ENCODE assay signal across 8 cellular contexts in genomic region chr19:29694669-29695627, GRCh38. TPM values are rescaled to one million over a fixed set of nuclear protein-coding genes. Genes with fewer than 3 reads are reported as not detected.
DNase-seq lines count a peak whose midpoint lies in the region; ATAC-seq and TF ChIP-seq lines count a peak whose summit lies in the region.

No MANE protein-coding gene starts in this region.

- H4K8ac ChIP-seq in trophoblast cell (ENCODE audit: low read depth, low read length) = no peak overlapping the region

- H3K9me3 ChIP-seq in SK-N-SH (no peaks in the 10 kb centered on the region), trophoblast cell (ENCODE audit: insufficient read depth, low read depth, low read length) (peaks cover 10% of the 10 kb centered on the region)

- no peaks in the 10 kb centered on the region for H3K79me2 ChIP-seq in SK-N-SH (ENCODE audit: insufficient read depth)
- no peaks in the 10 kb centered on the region for H3K79me2 ChIP-seq in trophoblast cell (ENCODE audit: control insufficient read depth, insufficient read depth, low read length, poor library complexity)

- POLR2A ChIA-PET in SK-N-SH (lab: Yijun Ruan, JAX) = interaction anchor here (1.1 to 1.7 kb wide), 3 partner anchors 16 to 33 kb away, joined by 3 to 15 read pairs (median 3); partner anchors contain the start of gene C19orf12

- no peak overlapping the region for H2BK5ac ChIP-seq in trophoblast cell (ENCODE audit: low read depth, low read length, poor library complexity)

- peaks cover 0 to 7% of the 10 kb centered on the region in 2 experiments; a peak in 1 of 4 replicates for H3K4me1 ChIP-seq in SK-N-SH (ENCODE audit: control insufficient read depth in 1 of 2, insufficient read depth in 2 of 2, low read depth in 1 of 2, low read length in 1 of 2)
- H3K4me1 ChIP-seq in trophoblast cell (ENCODE audit: control insufficient read depth in 1 of 2, insufficient read depth in 2 of 2, low read length in 2 of 2) = no peaks in the 10 kb centered on the region

- intact Hi-C loops in Calu3 (cut with micrococcal nuclease; ENCODE audit: unreplicated experiment) = loop anchor here (1.0 kb wide), 1 partner anchor 21 kb away; no protein-coding TSS in a partner anchor

- H2AFZ ChIP-seq in SK-N-SH (ENCODE audit: low read depth) = no peak overlapping the region
- no peak overlapping the region for H2AFZ ChIP-seq in trophoblast cell (ENCODE audit: insufficient read depth, low read length, poor library complexity)

- no peak overlapping the region for H3K23ac ChIP-seq in trophoblast cell (ENCODE audit: low read length)

- CTCF ChIA-PET in Calu3 (lab: Charles Lee) (no interaction called here), SK-N-SH (lab: Yijun Ruan, JAX) (interaction anchor here (0.6 to 3.1 kb wide), 31 partner anchors 9 to 272 kb away, joined by 3 to 104 read pairs (median 5); partner anchors contain the start of genes C19orf12 and PLEKHF1)
- CTCF ChIA-PET in activated naive CD4-positive, alpha-beta T cell treated with anti-CD3 and anti-CD28 coated beads, Interleukin-2, amount 10 ng/mL, durations not matched to agents 7 days and 5 days (lab: Charles Lee) = interaction anchor here (0.8 to 7.9 kb wide), 16 partner anchors 9 to 101 kb away, joined by 3 to 147 read pairs (median 4); partner anchors contain the start of genes C19orf12 and POP4

- peak in 1 of 2 experiments; percentile 7; a peak in 1 of 4 replicates for TF ChIP-seq EP300 in SK-N-SH (IDR thresholded peaks at IDR 0.05; ENCODE audit: borderline replicate concordance in 1 of 2, low read depth in 1 of 2, low read length in 1 of 2)

- no peaks in the 10 kb centered on the region for H3K36me3 ChIP-seq in SK-N-SH (replicated peaks in 1 of 2; ENCODE audit: control insufficient read depth in 1 of 2, insufficient read depth in 2 of 2, low read length in 1 of 2)
- H3K36me3 ChIP-seq in trophoblast cell (ENCODE audit: control insufficient read depth in 1 of 2, insufficient read depth in 2 of 2, low read length in 2 of 2) = no peaks in the 10 kb centered on the region

- peak; percentile 89 for ATAC-seq in GM21381 (IDR thresholded peaks at IDR 0.05; ENCODE audit: unreplicated experiment)

- H3K4me1 Mint-ChIP-seq in Calu3 (ENCODE audit: low read depth, unreplicated experiment) (no peaks in the 10 kb centered on the region), IgD-negative memory B cell (peaks cover 12 to 17% (median 14%) of the 10 kb centered on the region in 3 donors)
- H3K4me1 Mint-ChIP-seq in activated naive CD4-positive, alpha-beta T cell treated with anti-CD3 and anti-CD28 coated beads, Interleukin-2, amount 10 ng/mL, durations not matched to agents 7 days and 5 days = peaks cover 18% of the 10 kb centered on the region

- no peak overlapping the region for H3K4me3 Mint-ChIP-seq in Calu3 (ENCODE audit: low read depth, unreplicated experiment)
- H3K4me3 Mint-ChIP-seq in IgD-negative memory B cell = peak overlapping the region in 2 of 4 donors; percentile 33 to 66
- no peak overlapping the region for H3K4me3 Mint-ChIP-seq in activated naive CD4-positive, alpha-beta T cell treated with anti-CD3 and anti-CD28 coated beads, Interleukin-2, amount 10 ng/mL, durations not matched to agents 7 days and 5 days

- no peak overlapping the region for H3K14ac ChIP-seq in trophoblast cell (ENCODE audit: low read length)

- 56% methylated on average over 14 of the region's 19 CpGs for WGBS in SK-N-SH (ENCODE audit: low lambda C conversion rate)
- no CpG with 5 or more reads among the region's 19 CpGs for WGBS in trophoblast cell (ENCODE audit: extremely low coverage, insufficient coverage, insufficient read length)

- H3K27me3 ChIP-seq in SK-N-SH (ENCODE audit: insufficient read depth) = no peaks in the 10 kb centered on the region
- no peaks in the 10 kb centered on the region for H3K27me3 ChIP-seq in trophoblast cell (ENCODE audit: insufficient read depth, low read length)

- H3K9me2 ChIP-seq in SK-N-SH = no peaks in the 10 kb centered on the region

- no peak overlapping the region for H3K18ac ChIP-seq in trophoblast cell (ENCODE audit: low read length)

- no peak overlapping the region for H2AK5ac ChIP-seq in trophoblast cell (ENCODE audit: low read length)

- H3K4me3 ChIP-seq in SK-N-SH (ENCODE audit: low read depth in 2 of 2, low read length in 1 of 2) = no peak overlapping the region; a peak in 1 of 4 replicates
- H3K4me3 ChIP-seq in trophoblast cell (ENCODE audit: low read depth, low read length) = no peak overlapping the region

- H3K27ac Mint-ChIP-seq in Calu3 (ENCODE audit: unreplicated experiment) (no peak overlapping the region), IgD-negative memory B cell (peak overlapping the region in 2 of 3 donors; percentile 29 to 73)
- peak overlapping the region; percentile 44 for H3K27ac Mint-ChIP-seq in activated naive CD4-positive, alpha-beta T cell treated with anti-CD3 and anti-CD28 coated beads, Interleukin-2, amount 10 ng/mL, durations not matched to agents 7 days and 5 days

- no peak overlapping the region for H3K9ac ChIP-seq in SK-N-SH
- H3K9ac ChIP-seq in trophoblast cell (ENCODE audit: low read length) = no peak overlapping the region

- no peak overlapping the region for H4K12ac ChIP-seq in trophoblast cell (ENCODE audit: low read depth, low read length)

- peaks cover 2% of the 10 kb centered on the region for H3F3A ChIP-seq in SK-N-SH (replicated peaks; ENCODE audit: insufficient read depth)

- H3K27ac ChIP-seq in SK-N-SH (ENCODE audit: low read depth in 2 of 2, low read length in 1 of 2) = peak overlapping the region in 1 of 2 experiments; percentile 12; a peak in 1 of 4 replicates
- H3K27ac ChIP-seq in trophoblast cell (ENCODE audit: low read depth, low read length) = no peak overlapping the region

- TF ChIP-seq CTCF in Calu3 (IDR thresholded peaks at IDR 0.05; ENCODE audit: unreplicated experiment) (peak; percentile 79), SK-N-SH (IDR thresholded peaks at IDR 0.05) (peak; percentile 82)

- H3K4me2 ChIP-seq in SK-N-SH (no peak overlapping the region), trophoblast cell (ENCODE audit: low read length) (no peak overlapping the region)

- H3K36me3 Mint-ChIP-seq in Calu3 (ENCODE audit: insufficient read depth, unreplicated experiment) (peaks cover 4% of the 10 kb centered on the region), IgD-negative memory B cell (peaks cover 2% of the 10 kb centered on the region)
- peaks cover 6% of the 10 kb centered on the region for H3K36me3 Mint-ChIP-seq in activated naive CD4-positive, alpha-beta T cell treated with anti-CD3 and anti-CD28 coated beads, Interleukin-2, amount 10 ng/mL, durations not matched to agents 7 days and 5 days

- no peak overlapping the region for H4K91ac ChIP-seq in trophoblast cell (ENCODE audit: low read depth, low read length)

- H3K9me3 Mint-ChIP-seq in Calu3 (ENCODE audit: low read depth, unreplicated experiment) = no peaks in the 10 kb centered on the region
- no peaks in the 10 kb centered on the region for H3K9me3 Mint-ChIP-seq in IgD-negative memory B cell
- H3K9me3 Mint-ChIP-seq in activated naive CD4-positive, alpha-beta T cell treated with anti-CD3 and anti-CD28 coated beads, Interleukin-2, amount 10 ng/mL, durations not matched to agents 7 days and 5 days = peaks cover 1% of the 10 kb centered on the region

- no peaks in the 10 kb centered on the region for H3K27me3 Mint-ChIP-seq in Calu3 (ENCODE audit: unreplicated experiment)
- H3K27me3 Mint-ChIP-seq in IgD-negative memory B cell = no peaks in the 10 kb centered on the region
- H3K27me3 Mint-ChIP-seq in activated naive CD4-positive, alpha-beta T cell treated with anti-CD3 and anti-CD28 coated beads, Interleukin-2, amount 10 ng/mL, durations not matched to agents 7 days and 5 days = no peaks in the 10 kb centered on the region

- no peak overlapping the region for H2BK12ac ChIP-seq in trophoblast cell (ENCODE audit: low read length)

- BruUV-seq in Calu3 (replicated peaks; lab: Mats Ljungman, UMichigan) = no TSS peak

- no peak overlapping the region for H2BK120ac ChIP-seq in trophoblast cell (ENCODE audit: insufficient read depth, low read length, poor library complexity)

- 0 out of 2 replicates have a peak, but pooled peaks cover 2% of the 10 kb centered on the region for H4K20me1 ChIP-seq in SK-N-SH (ENCODE audit: insufficient read depth)

- H3K79me1 ChIP-seq in trophoblast cell (ENCODE audit: low read length) = no peaks in the 10 kb centered on the region

- TF ChIP-seq RAD21 in SK-N-SH (IDR thresholded peaks at IDR 0.05; ENCODE audit: low read length) = peak; percentile 85

- DNase-seq in Calu3 (peak; percentile 77), SK-N-SH (peak; percentile 92), glomerular visceral epithelial cell (ENCODE audit: extremely low spot score) (peak; percentile 69), trophoblast cell (peak; percentile 78 to 81), ureter (ENCODE audit: low spot score) (peak; percentile 79)
- peak; percentile 88 for DNase-seq in activated naive CD4-positive, alpha-beta T cell treated with anti-CD3 and anti-CD28 coated beads, Interleukin-2, amount 10 ng/mL, durations not matched to agents 7 days and 5 days

- no peak overlapping the region for H3K4ac ChIP-seq in trophoblast cell (ENCODE audit: low read depth, low read length)

TF ChIP-seq in SK-N-SH, 30 proteins besides CTCF, POLR2A, EP300 and RAD21 (continues in another document):
- TF ChIP-seq MXI1 (IDR thresholded peaks at IDR 0.05; ENCODE audit: low read depth, low read length) = peak; percentile 75

RNA-seq across cellular contexts. Expression of gene C19orf12, which starts 20.1 kb away (rescaled TPM):
- total RNA-seq in Calu3 (2022) (15.4 and 17.5 TPM in 2 replicates), ureter (25.4 TPM)
- polyA plus RNA-seq in IgD-negative memory B cell (17.6 TPM), SK-N-SH (2012; rRNA removed) (26.4 and 30.5 TPM in 2 replicates)
- 25.0 and 30.1 TPM in 2 replicates for polyA plus RNA-seq in SK-N-SH (2012; cell fraction: cytosol; rRNA removed)
- polyA plus RNA-seq in SK-N-SH (2012; cell fraction: nucleus; rRNA removed) = 23.5 and 27.6 TPM in 2 replicates
- 17.9 and 18.2 TPM in 2 replicates for polyA plus RNA-seq in trophoblast cell (2013)

RNA-seq across cellular contexts. Expression of gene PLEKHF1, which starts 29.7 kb away (rescaled TPM):
- 2.4 and 2.9 TPM in 2 replicates for total RNA-seq in Calu3 (2022)
- 10.2 TPM for polyA plus RNA-seq in IgD-negative memory B cell
- polyA plus RNA-seq in SK-N-SH (2012; rRNA removed) = 3.9 TPM in 2 replicates
- 1.4 and 2.3 TPM in 2 replicates for polyA plus RNA-seq in SK-N-SH (2012; cell fraction: cytosol; rRNA removed)
- polyA plus RNA-seq in SK-N-SH (2012; cell fraction: nucleus; rRNA removed) = 6.4 and 8.0 TPM in 2 replicates
- polyA plus RNA-seq in trophoblast cell (2013) = 37.2 and 41.2 TPM in 2 replicates
- 27.1 TPM for total RNA-seq in ureter
